34 cellular contexts compared by ENCODE assay signal in the genomic region with DNA sequence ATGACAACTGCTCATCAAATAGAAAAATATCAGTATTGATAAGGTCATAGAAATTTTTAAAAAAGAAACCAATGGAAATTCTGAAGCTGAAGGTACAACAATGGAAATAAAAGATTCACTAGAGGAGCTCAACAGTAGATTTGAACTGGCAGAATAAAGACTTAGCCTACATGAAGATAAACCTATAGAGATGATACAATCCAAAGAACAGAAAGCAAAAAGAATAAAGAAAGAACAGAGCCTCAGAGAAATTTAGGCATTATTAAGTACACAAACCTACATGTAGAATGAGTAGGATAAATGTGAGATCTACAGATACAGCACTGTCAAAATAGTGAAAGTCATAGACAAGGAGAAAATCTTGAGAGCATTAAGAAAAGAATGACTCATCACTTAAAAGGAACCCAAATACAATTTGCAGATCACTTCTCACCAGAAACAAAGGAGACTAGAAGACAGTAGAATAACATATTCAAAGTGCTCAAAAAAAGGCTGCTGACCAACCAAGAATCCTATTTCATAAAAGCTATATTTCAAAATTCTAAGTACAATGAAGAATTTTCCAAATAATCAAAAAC. TPM values are rescaled to one million over a fixed set of nuclear protein-coding genes. Genes with fewer than 3 reads are reported as not detected.
"Had no signal": no experiment of that assay in that cellular context is flagged by ENCODE, and none has a peak within 500 bp of the region (broad histone marks: within the 10 kb centered on the region; RNA-seq: fewer than 3 reads in every experiment).

No MANE protein-coding gene starts in this region.

- ATAC-seq: activated CD4-positive, alpha-beta T cell treated with anti-CD3 and anti-CD28 coated beads for 36 hours; activated CD8-positive, alpha-beta memory T cell treated with anti-CD3 and anti-CD28 coated beads, Interleukin-2, amount 10 ng/mL, durations not matched to agents 7 days and 5 days; activated CD8-positive, alpha-beta T cell treated with anti-CD3 and anti-CD28 coated beads, Interleukin-2, amount 10 ng/mL, durations not matched to agents 7 days and 5 days; activated naive CD4-positive, alpha-beta T cell treated with anti-CD3 and anti-CD28 coated beads, Interleukin-2, amount 50 U/mL, for 72 hours; heart left ventricle had no signal

- H3K4me3 Mint-ChIP-seq: activated CD4-positive, alpha-beta memory T cell treated with anti-CD3 and anti-CD28 coated beads for 36 hours; activated CD4-positive, alpha-beta T cell treated with anti-CD3 and anti-CD28 coated beads for 36 hours; activated CD4-positive, alpha-beta T cell treated with anti-CD3 and anti-CD28 coated beads, Interleukin-2, amount 10 ng/mL, durations not matched to agents 24 days and 14 days; activated CD8-positive, alpha-beta memory T cell treated with anti-CD3 and anti-CD28 coated beads, Interleukin-2, amount 10 ng/mL, durations not matched to agents 7 days and 5 days; activated CD8-positive, alpha-beta T cell treated with anti-CD3 and anti-CD28 coated beads, Interleukin-2, amount 10 ng/mL, durations not matched to agents 7 days and 5 days; activated naive CD4-positive, alpha-beta T cell treated with anti-CD3 and anti-CD28 coated beads, Interleukin-2, amount 10 ng/mL, durations not matched to agents 7 days and 5 days; activated naive CD8-positive, alpha-beta T cell treated with anti-CD3 and anti-CD28 coated beads, Interleukin-2, amount 10 ng/mL, durations not matched to agents 7 days and 5 days; activated T-helper 1 cell treated with anti-CD3 and anti-CD28 coated beads, Interleukin-12 subunit alpha, Interleukin-12 subunit beta, Interleukin-2, Interleukin-4 antibody, amounts not matched to agents 30 ng/mL and 10 ng/mL and 1 ng/mL, durations not matched to agents 14 hours and 24 hours and 36 hours; brain; central memory CD8-positive, alpha-beta T cell; dendritic cell treated with granulocyte-macrophage colony-stimulating factor and Interleukin-4, amounts not matched to agents 40 ng/mL and 50 ng/mL, for 4 days; endodermal cell had no signal

- H3K4me3 ChIP-seq: ascending aorta, breast epithelium, coronary artery, dorsolateral prefrontal cortex, esophagus squamous epithelium, heart left ventricle had no signal

- H3K36me3 Mint-ChIP-seq: activated CD4-positive, alpha-beta memory T cell treated with anti-CD3 and anti-CD28 coated beads for 36 hours; activated CD8-positive, alpha-beta memory T cell treated with anti-CD3 and anti-CD28 coated beads, Interleukin-2, amount 10 ng/mL, durations not matched to agents 7 days and 5 days; activated naive CD4-positive, alpha-beta T cell treated with anti-CD3 and anti-CD28 coated beads, Interleukin-2, amount 10 ng/mL, durations not matched to agents 7 days and 5 days; activated naive CD8-positive, alpha-beta T cell treated with anti-CD3 and anti-CD28 coated beads, Interleukin-2, amount 10 ng/mL, durations not matched to agents 7 days and 5 days; brain had no signal

- FAIRE-seq: frontal cortex had no signal

- H3K9me3 ChIP-seq: ascending aorta, esophagus squamous epithelium had no signal

- H3K27ac Mint-ChIP-seq: activated CD4-positive, alpha-beta memory T cell treated with anti-CD3 and anti-CD28 coated beads for 36 hours; activated CD4-positive, alpha-beta T cell treated with anti-CD3 and anti-CD28 coated beads for 36 hours; activated CD4-positive, alpha-beta T cell treated with anti-CD3 and anti-CD28 coated beads, Interleukin-2, amount 10 ng/mL, durations not matched to agents 24 days and 14 days; activated CD8-positive, alpha-beta memory T cell treated with anti-CD3 and anti-CD28 coated beads, Interleukin-2, amount 10 ng/mL, durations not matched to agents 7 days and 5 days; activated CD8-positive, alpha-beta T cell treated with anti-CD3 and anti-CD28 coated beads, Interleukin-2, amount 10 ng/mL, durations not matched to agents 7 days and 5 days; activated naive CD4-positive, alpha-beta T cell treated with anti-CD3 and anti-CD28 coated beads, Interleukin-2, amount 10 ng/mL, durations not matched to agents 7 days and 5 days; activated naive CD4-positive, alpha-beta T cell treated with anti-CD3 and anti-CD28 coated beads, Interleukin-2, amount 50 U/mL, for 72 hours; activated naive CD8-positive, alpha-beta T cell treated with anti-CD3 and anti-CD28 coated beads, Interleukin-2, amount 10 ng/mL, durations not matched to agents 7 days and 5 days; activated T-helper 1 cell treated with anti-CD3 and anti-CD28 coated beads, Interleukin-12 subunit alpha, Interleukin-12 subunit beta, Interleukin-2, Interleukin-4 antibody, amounts not matched to agents 30 ng/mL and 10 ng/mL and 1 ng/mL, durations not matched to agents 14 hours and 24 hours and 36 hours; brain; dendritic cell treated with granulocyte-macrophage colony-stimulating factor and Interleukin-4, amounts not matched to agents 40 ng/mL and 50 ng/mL, for 4 days; endodermal cell had no signal

- DNase-seq: activated CD4-positive, alpha-beta memory T cell treated with anti-CD3 and anti-CD28 coated beads for 36 hours; activated CD4-positive, alpha-beta T cell treated with anti-CD3 and anti-CD28 coated beads for 36 hours; activated CD4-positive, alpha-beta T cell treated with anti-CD3 and anti-CD28 coated beads, Interleukin-2, amount 10 ng/mL, durations not matched to agents 24 days and 14 days; activated CD4-positive, CD25-positive, alpha-beta regulatory T cell; activated CD4-positive, CD25-positive, alpha-beta regulatory T cell treated with anti-CD3 and anti-CD28 coated beads, Interleukin-2, amount 50 U/mL, for 72 hours; activated CD8-positive, alpha-beta memory T cell treated with anti-CD3 and anti-CD28 coated beads, Interleukin-2, amount 10 ng/mL, durations not matched to agents 7 days and 5 days; activated CD8-positive, alpha-beta memory T cell treated with anti-CD3 and anti-CD28 coated beads, Interleukin-2, amount 50 U/mL, for 4 hours; activated CD8-positive, alpha-beta T cell treated with anti-CD3 and anti-CD28 coated beads, Interleukin-2, amount 10 ng/mL, durations not matched to agents 7 days and 5 days; activated gamma-delta T cell; activated naive CD4-positive, alpha-beta T cell; activated naive CD4-positive, alpha-beta T cell treated with anti-CD3 and anti-CD28 coated beads, Interleukin-2, amount 10 ng/mL, durations not matched to agents 7 days and 5 days; activated naive CD8-positive, alpha-beta T cell treated with anti-CD3 and anti-CD28 coated beads, Interleukin-2, amount 10 ng/mL, durations not matched to agents 7 days and 5 days; activated T-cell treated with anti-CD3 and anti-CD28 coated beads, Interleukin-2, amount 50 U/mL, for 1 hour; activated T-cell treated with anti-CD3 and anti-CD28 coated beads, Interleukin-2, amount 50 U/mL, for 48 hours; dorsolateral prefrontal cortex; effector memory CD4-positive, alpha-beta T cell; endodermal cell; esophagus squamous epithelium; heart left ventricle; hypothalamus; T-helper 2 cell had no signal

- H3K27me3 Mint-ChIP-seq: activated naive CD4-positive, alpha-beta T cell treated with anti-CD3 and anti-CD28 coated beads, Interleukin-2, amount 10 ng/mL, durations not matched to agents 7 days and 5 days; brain; dendritic cell treated with granulocyte-macrophage colony-stimulating factor and Interleukin-4, amounts not matched to agents 40 ng/mL and 50 ng/mL, for 4 days had no signal

- H3K36me3 ChIP-seq: ascending aorta, breast epithelium, esophagus squamous epithelium, heart left ventricle had no signal

- H3K27me3 ChIP-seq: ascending aorta, dorsolateral prefrontal cortex, esophagus squamous epithelium, heart left ventricle had no signal

- H3K4me1 Mint-ChIP-seq: activated CD8-positive, alpha-beta memory T cell treated with anti-CD3 and anti-CD28 coated beads, Interleukin-2, amount 10 ng/mL, durations not matched to agents 7 days and 5 days; activated naive CD4-positive, alpha-beta T cell treated with anti-CD3 and anti-CD28 coated beads, Interleukin-2, amount 10 ng/mL, durations not matched to agents 7 days and 5 days; activated naive CD8-positive, alpha-beta T cell treated with anti-CD3 and anti-CD28 coated beads, Interleukin-2, amount 10 ng/mL, durations not matched to agents 7 days and 5 days; brain; central memory CD8-positive, alpha-beta T cell; endodermal cell had no signal

- H3K4me1 ChIP-seq: ascending aorta, breast epithelium, esophagus squamous epithelium, heart left ventricle had no signal

- H3K27ac ChIP-seq: ascending aorta, breast epithelium, coronary artery, dorsolateral prefrontal cortex, epithelial cell of prostate, esophagus squamous epithelium, heart left ventricle had no signal

RNA-seq across cellular contexts. Expression of a gene that starts 47.8 kb away (rescaled TPM):
- total RNA-seq: activated CD4-positive, alpha-beta memory T cell treated with anti-CD3 and anti-CD28 coated beads for 36 hours; activated CD4-positive, alpha-beta T cell treated with anti-CD3 and anti-CD28 coated beads for 36 hours; activated CD4-positive, alpha-beta T cell treated with anti-CD3 and anti-CD28 coated beads, Interleukin-2, amount 10 ng/mL, durations not matched to agents 24 days and 14 days; activated CD8-positive, alpha-beta memory T cell treated with anti-CD3 and anti-CD28 coated beads for 36 hours; activated CD8-positive, alpha-beta memory T cell treated with anti-CD3 and anti-CD28 coated beads, Interleukin-2, amount 10 ng/mL, durations not matched to agents 7 days and 5 days; activated CD8-positive, alpha-beta T cell treated with anti-CD3 and anti-CD28 coated beads, Interleukin-2, amount 10 ng/mL, durations not matched to agents 7 days and 5 days; activated naive CD4-positive, alpha-beta T cell treated with anti-CD3 and anti-CD28 coated beads, Interleukin-2, amount 50 U/mL, for 72 hours; activated naive CD8-positive, alpha-beta T cell treated with anti-CD3 and anti-CD28 coated beads, Interleukin-2, amount 10 ng/mL, durations not matched to agents 7 days and 5 days; activated T-helper 1 cell treated with anti-CD3 and anti-CD28 coated beads, Interleukin-12 subunit alpha, Interleukin-12 subunit beta, Interleukin-2, Interleukin-4 antibody, amounts not matched to agents 30 ng/mL and 10 ng/mL and 1 ng/mL, durations not matched to agents 14 hours and 24 hours and 36 hours; endodermal cell; fibroblast of lung; fibroblast of villous mesenchyme had no signal
- polyA plus RNA-seq: fibroblast of lung had no signal
